In genomic region chr20:31869673-31869941, GRCh38 we compare ENCODE assay signal across 1 cellular context.
TF ChIP-seq lines count a peak whose summit lies in the region.

No MANE protein-coding gene starts in this region.

TF ChIP-seq in H1, 55 proteins besides CTCF, POLR2A, EP300 and RAD21:
- TF ChIP-seq SIX5 (IDR thresholded peaks at IDR 0.05; ENCODE audit: low read depth, low read length), result no peak
- TF ChIP-seq TEAD4 (IDR thresholded peaks at IDR 0.05; ENCODE audit: low read depth, low read length), result no peak
- TF ChIP-seq JUN (IDR thresholded peaks at IDR 0.05; ENCODE audit: low read depth, low read length), result no peak
- TF ChIP-seq BRCA1 (IDR thresholded peaks at IDR 0.05; ENCODE audit: low read depth, low read length), result no peak
- no peak for TF ChIP-seq CEBPB (IDR thresholded peaks at IDR 0.05; ENCODE audit: low read depth, low read length)
- no peak for TF ChIP-seq HDAC2 (IDR thresholded peaks at IDR 0.05; ENCODE audit: borderline replicate concordance in 1 of 2, low read depth in 2 of 2, low read length in 2 of 2)
- no peak for TF ChIP-seq HDAC6 (IDR thresholded peaks at IDR 0.05; ENCODE audit: low read depth, low read length)
- TF ChIP-seq NANOG (IDR thresholded peaks at IDR 0.05; ENCODE audit: insufficient read depth, low read depth, low read length, poor library complexity, severe bottlenecking), result no peak
- TF ChIP-seq CHD1 (IDR thresholded peaks at IDR 0.05; ENCODE audit: low read depth, low read length), result no peak
- no peak for TF ChIP-seq USF2 (IDR thresholded peaks at IDR 0.05; ENCODE audit: low read length)
- no peak for TF ChIP-seq ZNF274 (IDR thresholded peaks at IDR 0.05; ENCODE audit: borderline replicate concordance, extremely low read depth, low read length)
- no peak for TF ChIP-seq EGR1 (IDR thresholded peaks at IDR 0.05; ENCODE audit: borderline replicate concordance, low read depth, low read length)
TF ChIP-seq in H1: peak in this region for 0.
